ENCODE assay signal across 8 cellular contexts in genomic region chr1:21293537-21294265, GRCh38. TPM values are rescaled to one million over a fixed set of nuclear protein-coding genes. Genes with fewer than 3 reads are reported as not detected.
DNase-seq lines count a peak whose midpoint lies in the region; ATAC-seq and TF ChIP-seq lines count a peak whose summit lies in the region.

No MANE protein-coding gene starts in this region.

- no peaks in the 10 kb centered on the region for H3K9me3 ChIP-seq in colonic mucosa

- H3K27me3 ChIP-seq in colonic mucosa = no peaks in the 10 kb centered on the region

- peak; percentile 94 for DNase-seq in GM12865 (ENCODE audit: low read depth)
- peak; percentile 53 for DNase-seq in T-helper 22 cell (ENCODE audit: low read depth)
- DNase-seq in colonic mucosa = no peak
- DNase-seq in stimulated activated CD4-positive, alpha-beta T cell treated with anti-CD3 and anti-CD28 coated beads, Interleukin-1b, Interleukin-23, amount 100 ng/mL, for 4 hours (ENCODE audit: low read depth in 2 of 2) = peak; percentile 51 to 61
- no peak for DNase-seq in SKM-1 treated with dmso at 0.1 percent for 144 hours (lab: John Stamatoyannopoulos, UW; ENCODE audit: unreplicated experiment)
- no peak for DNase-seq in HEK293T (ENCODE audit: extremely low spot score)
- DNase-seq in DMS53 treated with DMSO at 0.1 percent for 48 hours (lab: John Stamatoyannopoulos, UW; ENCODE audit: unreplicated experiment) = no peak

- H3K4me1 ChIP-seq in colonic mucosa = peaks cover 5% of the 10 kb centered on the region

- POLR2A ChIA-PET in HEK293T (lab: Yijun Ruan, JAX) = no interaction called here

- TF ChIP-seq CTCF in GM12865 (IDR thresholded peaks at IDR 0.05; ENCODE audit: insufficient read depth, low read depth, low read length, missing control alignments) = no peak
- no peak for TF ChIP-seq CTCF in colonic mucosa (IDR thresholded peaks at IDR 0.05)

- H3K9ac ChIP-seq in colonic mucosa (ENCODE audit: low read depth in 2 of 2, low read length in 2 of 2) = peak overlapping the region; percentile 30 to 33

- H3K27ac ChIP-seq in colonic mucosa = peak overlapping the region; percentile 79

- CTCF ChIA-PET in HEK293T (lab: Yijun Ruan, JAX) = interaction anchor here (1.3 to 2.9 kb wide), 2 partner anchors 23 kb away, joined by 6 to 11 read pairs; no protein-coding TSS in a partner anchor

- intact Hi-C loops in colonic mucosa (cut with DNase I) = loop anchor here (5.0 kb wide), 1 partner anchor 44 kb away; no protein-coding TSS in a partner anchor

- peak; percentile 29 for ATAC-seq in HG02610 (IDR thresholded peaks at IDR 0.05; ENCODE audit: unreplicated experiment)

- no peaks in the 10 kb centered on the region for H3K36me3 ChIP-seq in colonic mucosa

- H3K4me3 ChIP-seq in GM12865 (ENCODE audit: low read depth, low read length) (peak overlapping the region; percentile 51), colonic mucosa (no peak overlapping the region)

TF ChIP-seq in HEK293T, 16 proteins besides CTCF, POLR2A, EP300 and RAD21:
- no peak for TF ChIP-seq BHLHE40 (IDR thresholded peaks at IDR 0.05; ENCODE audit: borderline replicate concordance)
- TF ChIP-seq SP1 (IDR thresholded peaks at IDR 0.05) = no peak
- no peak for TF ChIP-seq PKNOX1 (IDR thresholded peaks at IDR 0.05)
- TF ChIP-seq HDGF (IDR thresholded peaks at IDR 0.05; ENCODE audit: borderline replicate concordance) = no peak

RNA-seq across cellular contexts. Expression of gene ECE1, which starts 3.4 kb away (rescaled TPM):
- 100 to 1,000 TPM in 1 of 2 donors, 10 to 100 TPM in 1; 99.0 to 149 TPM for total RNA-seq in colonic mucosa

Comparison
In these comparisons a context has a peak if more than half of its experiments do, and no peak if none do; other contexts are left out.
1. DNase-seq: peak in GM12865 (single experiment), T-helper 22 cell (single experiment) and stimulated activated CD4-positive, alpha-beta T cell treated with anti-CD3 and anti-CD28 coated beads, Interleukin-1b, Interleukin-23, amount 100 ng/mL, for 4 hours (2 of 2); none in colonic mucosa (single experiment), SKM-1 treated with dmso at 0.1 percent for 144 hours (single experiment), HEK293T (single experiment) and DMS53 treated with DMSO at 0.1 percent for 48 hours (single experiment).